ENCODE assay signal across 9 cellular contexts in genomic region chr1:15272009-15272781, GRCh38. TPM values are rescaled to one million over a fixed set of nuclear protein-coding genes. Genes with fewer than 3 reads are reported as not detected.
DNase-seq lines count a peak whose midpoint lies in the region; ATAC-seq, FAIRE-seq and TF ChIP-seq lines count a peak whose summit lies in the region.
"Had no signal": no experiment of that assay in that cellular context is flagged by ENCODE, and none has a peak within 500 bp of the region (broad histone marks: within the 10 kb centered on the region; RNA-seq: fewer than 3 reads in every experiment).

No MANE protein-coding gene starts in this region.

- H3K27me3 ChIP-seq in body of pancreas: no peaks in the 10 kb centered on the region
- no peaks in the 10 kb centered on the region for H3K27me3 ChIP-seq in small intestine (ENCODE audit: control insufficient read depth in 2 of 2, insufficient read depth in 2 of 2, low read length in 2 of 2)

- no peak for TF ChIP-seq POLR2A in body of pancreas (IDR thresholded peaks at IDR 0.05)

- H3K9me3 ChIP-seq in body of pancreas (no peaks in the 10 kb centered on the region), small intestine (ENCODE audit: control insufficient read depth, low read depth) (no peaks in the 10 kb centered on the region)

- H3K4me1 ChIP-seq in body of pancreas (peaks cover 9% of the 10 kb centered on the region), small intestine (ENCODE audit: control insufficient read depth in 2 of 2, insufficient read depth in 1 of 2, low read depth in 1 of 2, low read length in 1 of 2) (no peaks in the 10 kb centered on the region)

- no peak overlapping the region for H3K27ac ChIP-seq in body of pancreas
- no peak overlapping the region for H3K27ac ChIP-seq in small intestine (ENCODE audit: low read depth in 1 of 2, low read length in 1 of 2)

- ATAC-seq in body of pancreas: peak; percentile 98
- ATAC-seq in GM21529 (IDR thresholded peaks at IDR 0.05; ENCODE audit: unreplicated experiment): no peak

- FAIRE-seq in small intestine (lab: Jason Lieb, UNC): no peak

- H3K36me3 ChIP-seq in body of pancreas (replicated peaks in 1 of 2; ENCODE audit: insufficient read depth in 1 of 2, low read depth in 2 of 2) (no peaks in the 10 kb centered on the region), small intestine (ENCODE audit: control insufficient read depth in 2 of 2, insufficient read depth in 2 of 2, low read length in 2 of 2) (no peaks in the 10 kb centered on the region)

- DNase-seq in NCI-H2081 (lab: John Stamatoyannopoulos, UW) (peak; percentile 50 to 51), NCI-H2081 treated with DMSO at 0.1 percent for 48 hours (lab: John Stamatoyannopoulos, UW) (no peak), LoVo (ENCODE audit: low spot score) (peak; percentile 79), RPMI7951 (ENCODE audit: low read depth) (peak; percentile 73), body of pancreas (peak; percentile 73 to 87 (median 78)), iPS-NIHi11 (ENCODE audit: low spot score) (peak; percentile 82), small intestine (peak; percentile 89)

- intact Hi-C loops in body of pancreas (cut with DNase I): loop anchor here (5.0 kb wide), 1 partner anchor 145 kb away; no protein-coding TSS in a partner anchor

- 33 to 70% methylated on average over 13 to 26 of the region's 26 CpGs for WGBS in body of pancreas, 2 donors
- WGBS in small intestine, 3 donors: 32 to 36% (median 36%) methylated on average over 26 of the region's 26 CpGs

- H3K4me3 ChIP-seq in body of pancreas: no peak overlapping the region
- no peak overlapping the region for H3K4me3 ChIP-seq in small intestine (ENCODE audit: low read depth in 1 of 2, low read length in 2 of 2)

- peak; percentile 55 to 93 (median 92) for TF ChIP-seq CTCF in body of pancreas (IDR thresholded peaks at IDR 0.05)

RNA-seq across cellular contexts. Expression of gene FHAD1, which starts 25.2 kb away (rescaled TPM):
- 5.5 and 6.8 TPM in 2 replicates for total RNA-seq in RPMI7951 (2014; rRNA removed; shearing (Covaris generic))
- total RNA-seq in body of pancreas: 1 to 10 TPM; 2.9 to 4.9 TPM
- polyA plus RNA-seq in small intestine: under 1 TPM; 0.22 to 0.45 (median 0.27) TPM
- total RNA-seq: CD4-positive, CD25-positive, alpha-beta regulatory T cell had no signal
- polyA plus RNA-seq: CD4-positive, CD25-positive, alpha-beta regulatory T cell had no signal
